ENCODE assay signal across 6 cellular contexts in genomic region chr10:102413053-102413705, GRCh38. TPM values are rescaled to one million over a fixed set of nuclear protein-coding genes. Genes with fewer than 3 reads are reported as not detected.
DNase-seq lines count a peak whose midpoint lies in the region; ATAC-seq and TF ChIP-seq lines count a peak whose summit lies in the region.

No MANE protein-coding gene starts in this region.

- ATAC-seq in Right ventricle myocardium inferior (no peak), activated B cell treated with CpG ODN at 0.5 μM for 24 hours (ENCODE audit: low read depth) (no peak), HG02840 (IDR thresholded peaks at IDR 0.05; ENCODE audit: low FRiP score, unreplicated experiment) (no peak)
- ATAC-seq in stimulated activated naive CD8-positive, alpha-beta T cell treated with anti-CD3 and anti-CD28 coated beads, Interleukin-15, Interleukin-2, amounts not matched to agents 100 U/mL and 50 U/mL, for 24 hours: peak; percentile 32

- POLR2A ChIA-PET in activated B cell treated with CpG ODN at 0.5 μM for 24 hours (lab: Charles Lee): interaction anchor here (0.6 to 5.7 kb wide), 4 partner anchors 9 to 77 kb away, joined by 3 to 105 read pairs (median 14); partner anchors contain the start of gene NFKB2

- no peaks in the 10 kb centered on the region for H3K9me3 Mint-ChIP-seq in activated B cell treated with CpG ODN at 0.5 μM for 24 hours

- no peak overlapping the region for H3K27ac Mint-ChIP-seq in activated B cell treated with CpG ODN at 0.5 μM for 24 hours

- CTCF ChIA-PET in activated B cell treated with CpG ODN at 0.5 μM for 24 hours (lab: Charles Lee): interaction anchor here (1.8 kb wide), 1 partner anchor 9 kb away, joined by 7 read pairs; no protein-coding TSS in a partner anchor

- H3K36me3 Mint-ChIP-seq in activated B cell treated with CpG ODN at 0.5 μM for 24 hours (ENCODE audit: low read depth): no peaks in the 10 kb centered on the region

- TF ChIP-seq CTCF in activated B cell treated with CpG ODN at 0.5 μM for 24 hours (IDR thresholded peaks at IDR 0.05): no peak

- H3K4me1 Mint-ChIP-seq in activated B cell treated with CpG ODN at 0.5 μM for 24 hours: peaks cover 34% of the 10 kb centered on the region

- H3K4me3 Mint-ChIP-seq in activated B cell treated with CpG ODN at 0.5 μM for 24 hours: no peak overlapping the region

- peaks cover 60% of the 10 kb centered on the region for H3K27me3 Mint-ChIP-seq in activated B cell treated with CpG ODN at 0.5 μM for 24 hours

- peak; percentile 4 for DNase-seq in Right ventricle myocardium inferior (ENCODE audit: missing footprints)
- DNase-seq in cardiac septum (ENCODE audit: low spot score): no peak
- peak; percentile 15 for DNase-seq in activated B cell treated with CpG ODN at 0.5 μM for 24 hours
- DNase-seq in stimulated activated naive CD8-positive, alpha-beta T cell treated with anti-CD3 and anti-CD28 coated beads, Interleukin-15, Interleukin-2, amounts not matched to agents 100 U/mL and 50 U/mL, for 24 hours: peak; percentile 67
- no peak for DNase-seq in EL

- intact Hi-C loops in Right ventricle myocardium inferior (cut with DNase I) (no loop called here), cardiac septum (cut with DNase I) (no loop called here), activated B cell treated with CpG ODN at 0.5 μM for 24 hours (cut with micrococcal nuclease) (no loop called here)

RNA-seq across cellular contexts. Expression of gene PSD, which starts 5.4 kb away (rescaled TPM):
- 0.49 TPM for total RNA-seq in Right ventricle myocardium inferior
- total RNA-seq in cardiac septum: 1.7 TPM
- 1.4 and 1.5 TPM in 2 replicates for total RNA-seq in activated B cell treated with CpG ODN at 0.5 μM for 24 hours

RNA-seq across cellular contexts. Expression of gene FBXL15, which starts 7.5 kb away (rescaled TPM):
- total RNA-seq in Right ventricle myocardium inferior: 8.4 TPM
- 12.1 TPM for total RNA-seq in cardiac septum
- 15.7 and 18.9 TPM in 2 replicates for total RNA-seq in activated B cell treated with CpG ODN at 0.5 μM for 24 hours

RNA-seq across cellular contexts. Expression of gene NFKB2, which starts 17.7 kb away (rescaled TPM):
- total RNA-seq in Right ventricle myocardium inferior (15.1 TPM), cardiac septum (20.5 TPM), activated B cell treated with CpG ODN at 0.5 μM for 24 hours (550 and 622 TPM in 2 replicates)

RNA-seq across cellular contexts. Expression of gene CUEDC2, which starts 19.2 kb away (rescaled TPM):
- 84.5 TPM for total RNA-seq in Right ventricle myocardium inferior
- 62.4 TPM for total RNA-seq in cardiac septum
- total RNA-seq in activated B cell treated with CpG ODN at 0.5 μM for 24 hours: 43.7 and 46.0 TPM in 2 replicates

RNA-seq across cellular contexts. Expression of gene C10orf95, which starts 38.2 kb away (rescaled TPM):
- total RNA-seq in Right ventricle myocardium inferior (not detected), cardiac septum (not detected), activated B cell treated with CpG ODN at 0.5 μM for 24 hours (0.35 and 0.51 TPM in 2 replicates)

Comparison
In these comparisons a context has a peak if more than half of its experiments do, and no peak if none do; other contexts are left out.
1. DNase-seq: peak in Right ventricle myocardium inferior (single experiment), activated B cell treated with CpG ODN at 0.5 μM for 24 hours (single experiment) and stimulated activated naive CD8-positive, alpha-beta T cell treated with anti-CD3 and anti-CD28 coated beads, Interleukin-15, Interleukin-2, amounts not matched to agents 100 U/mL and 50 U/mL, for 24 hours (single experiment); none in cardiac septum (single experiment) and EL (single experiment).
2. RNA of gene NFKB2, which starts 17.7 kb away (total RNA-seq): 550 to 622 TPM in activated B cell treated with CpG ODN at 0.5 μM for 24 hours; 20.5 TPM in cardiac septum (single experiment) and 15.1 TPM in Right ventricle myocardium inferior (single experiment); every median in the first group is over 10 times any median in the second.